In the genomic region with DNA sequence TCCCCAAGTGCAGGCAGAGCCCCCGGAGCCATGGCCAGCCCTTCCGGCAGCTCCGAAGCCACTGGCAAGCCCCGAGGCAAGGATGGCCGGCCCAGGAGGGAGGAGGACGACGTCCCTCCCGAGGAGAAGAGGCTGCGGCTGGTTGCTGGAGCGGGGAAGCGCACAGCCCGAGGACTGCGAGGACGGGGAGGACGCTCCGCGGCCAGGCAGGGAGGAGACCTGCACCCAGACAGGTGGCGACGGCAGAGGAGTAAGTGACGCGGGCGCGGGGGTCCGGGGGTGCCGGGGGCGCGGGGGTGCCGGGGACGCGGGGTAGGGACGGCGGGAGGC, we compare ENCODE assay signal across 1 cellular context.
A peak's percentile ranks its signal among the peaks of the same experiment; 100 is the strongest.
TF ChIP-seq lines count a peak whose summit lies in the region.

No MANE protein-coding gene starts in this region.

TF ChIP-seq in H1, 55 proteins besides CTCF, POLR2A, EP300 and RAD21:
- TF ChIP-seq KDM4A (IDR thresholded peaks at IDR 0.05; ENCODE audit: low read depth, low read length, severe bottlenecking), result peak; percentile 37
